Comparison of ENCODE assay signal across 12 cellular contexts in the genomic region with DNA sequence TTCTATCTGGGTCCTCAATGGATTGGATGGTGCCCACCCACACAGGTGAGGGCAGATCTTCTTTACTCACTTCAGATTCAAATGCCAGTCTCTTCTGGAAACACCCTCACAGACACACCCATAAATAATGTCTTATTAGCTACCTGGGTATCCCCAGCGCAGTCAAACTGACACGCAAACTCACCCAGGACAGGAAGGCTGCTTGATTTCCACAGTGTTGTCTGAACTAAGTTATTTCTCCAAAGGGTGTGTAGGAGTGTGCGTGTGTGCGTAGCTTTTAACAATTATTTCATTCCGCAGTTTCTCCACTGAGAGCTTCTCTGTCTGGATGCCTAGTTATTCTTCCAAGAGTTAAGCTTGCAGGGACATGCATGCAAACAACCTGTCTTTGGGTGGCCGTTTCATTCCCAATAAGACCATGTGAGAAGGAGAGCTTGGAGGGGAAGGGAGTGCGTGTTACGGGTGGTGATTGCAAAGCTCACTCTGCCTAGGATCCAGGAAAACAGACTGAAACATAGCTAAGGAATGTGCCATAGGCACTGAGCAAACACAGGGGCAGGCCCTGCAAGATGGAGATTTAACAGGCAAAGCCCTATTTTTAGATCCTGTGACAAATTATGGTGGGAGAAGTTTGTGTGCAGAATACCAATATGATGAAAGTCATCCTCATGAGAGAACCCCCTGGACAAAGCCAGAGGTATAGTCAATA.
A peak's percentile ranks its signal among the peaks of the same experiment; 100 is the strongest.
DNase-seq lines count a peak whose midpoint lies in the region; ATAC-seq and TF ChIP-seq lines count a peak whose summit lies in the region.
"Had no signal": no experiment of that assay in that cellular context is flagged by ENCODE, and none has a peak within 500 bp of the region (broad histone marks: within the 10 kb centered on the region; RNA-seq: fewer than 3 reads in every experiment).

No MANE protein-coding gene starts in this region.

- TF ChIP-seq CTCF in fibroblast of pulmonary artery (IDR thresholded peaks at IDR 0.05; ENCODE audit: low read length, missing control alignments), result no peak
- TF ChIP-seq CTCF in omental fat pad (IDR thresholded peaks at IDR 0.05), result no peak
- no peak for TF ChIP-seq CTCF in GM10248 (IDR thresholded peaks at IDR 0.05; ENCODE audit: control extremely low read depth, extremely low read depth, low read depth, missing control alignments)

- CTCF ChIA-PET in GM10248 (lab: Yijun Ruan, JAX), result interaction anchor here (0.8 to 1.6 kb wide), 3 partner anchors 9 to 13 kb away, joined by 3 to 6 read pairs (median 3); no protein-coding TSS in a partner anchor

- peak; percentile 79 for DNase-seq in Daoy (ENCODE audit: low read depth)
- peak; percentile 24 for DNase-seq in T1000 (lab: John Stamatoyannopoulos, UW)
- DNase-seq in fibroblast of pulmonary artery (ENCODE audit: low read depth), result peak; percentile 76
- DNase-seq in skeletal muscle cell (ENCODE audit: low read depth), result peak; percentile 88
- DNase-seq in omental fat pad (ENCODE audit: low spot score), result no peak
- DNase-seq in inferior parietal cortex (ENCODE audit: extremely low spot score), result no peak
- DNase-seq in GM10248 (ENCODE audit: extremely low spot score), result no peak
- DNase-seq: activated CD4-positive, alpha-beta T cell treated with anti-CD3 and anti-CD28 coated beads for 36 hours; colonic mucosa; MV-4-11; NCI-H526 had no signal

- POLR2A ChIA-PET in GM10248 (lab: Yijun Ruan, JAX), result no interaction called here

- ATAC-seq in HG02885 (IDR thresholded peaks at IDR 0.05; ENCODE audit: poor library complexity, unreplicated experiment) (no peak), omental fat pad (ENCODE audit: low FRiP score) (no peak)
- ATAC-seq: activated CD4-positive, alpha-beta T cell treated with anti-CD3 and anti-CD28 coated beads for 36 hours had no signal

- H3K4me3 ChIP-seq in fibroblast of pulmonary artery (replicated peaks; ENCODE audit: low read depth, low read length), result no peak overlapping the region
- H3K4me3 ChIP-seq in skeletal muscle cell (ENCODE audit: low read depth, low read length), result no peak overlapping the region
- H3K4me3 ChIP-seq: colonic mucosa had no signal

Comparison
In these comparisons a context has a peak if more than half of its experiments do, and no peak if none do; other contexts are left out.
1. DNase-seq: peak in Daoy (single experiment), T1000 (single experiment), fibroblast of pulmonary artery (single experiment) and skeletal muscle cell (single experiment); none in omental fat pad (single experiment), inferior parietal cortex (single experiment) and GM10248 (single experiment).